ENCODE assay signal across 20 cellular contexts in the genomic region with DNA sequence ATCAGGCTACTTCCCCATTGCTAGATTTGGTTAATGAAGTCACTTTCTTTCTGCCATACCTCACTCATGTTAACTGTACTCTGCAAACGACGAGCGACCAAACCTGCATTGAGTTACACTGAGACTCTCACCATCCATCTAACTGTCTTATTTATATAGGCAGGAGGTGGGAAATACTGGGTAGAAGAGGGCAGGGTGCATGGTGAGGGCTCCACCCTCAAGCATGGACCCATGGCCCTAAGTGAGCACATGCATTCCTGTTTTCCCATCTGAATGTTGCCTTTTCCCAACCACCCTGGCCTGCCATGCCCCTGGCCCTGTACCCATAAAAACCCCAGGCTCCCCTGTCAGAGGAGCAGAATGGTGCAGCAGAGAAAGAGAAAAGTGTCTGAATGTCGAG.
"Had no signal": no experiment of that assay in that cellular context is flagged by ENCODE, and none has a peak within 500 bp of the region (broad histone marks: within the 10 kb centered on the region; RNA-seq: fewer than 3 reads in every experiment).

No MANE protein-coding gene starts in this region.

- H3K9ac ChIP-seq: KMS-11 had no signal

- H3K4me3 ChIP-seq: K562, SJSA1, SK-N-MC had no signal

- H3K27ac ChIP-seq: KMS-11, SJSA1, SK-N-MC had no signal

- H3K4me3 Mint-ChIP-seq: IgD-negative memory B cell had no signal

- H3K9me3 ChIP-seq: SJSA1 had no signal

- H3K4me2 ChIP-seq: KMS-11 had no signal

- ATAC-seq: K562 had no signal

- H3K27me3 ChIP-seq: SJSA1 had no signal

- H3K4me1 ChIP-seq: SJSA1 had no signal

- FAIRE-seq: K562, RCC 7860 had no signal

- DNase-seq: Kasumi-1, MM.1S, NCI-H1092 treated with DMSO at 0.1 percent for 48 hours, NCI-H1436, NCI-H2081 treated with DMSO at 0.1 percent for 48 hours, NCI-H2171, NCI-H226, NCI-H446, NCI-H524 treated with DMSO at 0.1 percent for 48 hours, NCI-H69, NCI-H774, Right ventricle myocardium superior, RPMI8226, SIG-M5 had no signal

- H3K36me3 Mint-ChIP-seq: IgD-negative memory B cell had no signal

- H3K36me3 ChIP-seq: SJSA1 had no signal
